29 cellular contexts compared by ENCODE assay signal in genomic region chr11:15613231-15613630, GRCh38.
A peak's percentile ranks its signal among the peaks of the same experiment; 100 is the strongest.
DNase-seq lines count a peak whose midpoint lies in the region; ATAC-seq, FAIRE-seq and TF ChIP-seq lines count a peak whose summit lies in the region.
"Had no signal": no experiment of that assay in that cellular context is flagged by ENCODE, and none has a peak within 500 bp of the region (broad histone marks: within the 10 kb centered on the region; RNA-seq: fewer than 3 reads in every experiment).

No MANE protein-coding gene starts in this region.

- H3K36me3 ChIP-seq in cardiac muscle cell (no peaks in the 10 kb centered on the region), trophoblast cell (ENCODE audit: control insufficient read depth in 1 of 2, insufficient read depth in 2 of 2, low read length in 2 of 2) (no peaks in the 10 kb centered on the region)
- H3K36me3 ChIP-seq: SJCRH30 had no signal

- peaks cover 16% of the 10 kb centered on the region for H3K79me1 ChIP-seq in trophoblast cell (ENCODE audit: low read length)

- no peak overlapping the region for H2AFZ ChIP-seq in trophoblast cell (ENCODE audit: insufficient read depth, low read length, poor library complexity)
- H2AFZ ChIP-seq: PC-9 had no signal

- TF ChIP-seq CTCF in cardiac muscle cell (IDR thresholded peaks at IDR 0.05; ENCODE audit: low read depth, low read length) (no peak), VCaP (conservative IDR thresholded peaks at IDR 0.05) (no peak), fibroblast of the aortic adventitia (IDR thresholded peaks at IDR 0.05; ENCODE audit: insufficient read depth, low read length) (no peak), D721Med (IDR thresholded peaks at IDR 0.05; ENCODE audit: insufficient read depth, missing control alignments) (no peak)

- WGBS in trophoblast cell (ENCODE audit: extremely low coverage, insufficient coverage, insufficient read length), result no CpG with 5 or more reads among the region's 1 CpG

- H3K27ac ChIP-seq in cardiac muscle cell, result peak overlapping the region; percentile 44
- peak overlapping the region; percentile 71 for H3K27ac ChIP-seq in VCaP
- H3K27ac ChIP-seq in trophoblast cell (ENCODE audit: low read depth, low read length), result peak overlapping the region; percentile 16
- H3K27ac ChIP-seq: KMS-11, PC-9, SJCRH30 had no signal

- no peaks in the 10 kb centered on the region for H3K79me2 ChIP-seq in trophoblast cell (ENCODE audit: control insufficient read depth, insufficient read depth, low read length, poor library complexity)

- no peak for ATAC-seq in left cardiac atrium
- no peak for ATAC-seq in activated naive CD4-positive, alpha-beta T cell treated with anti-CD3 and anti-CD28 coated beads, Interleukin-2, amount 50 U/mL, for 72 hours
- ATAC-seq: T-cell had no signal

- no peak overlapping the region for H4K8ac ChIP-seq in trophoblast cell (ENCODE audit: low read depth, low read length)

- no peak overlapping the region for H3K27ac Mint-ChIP-seq in activated naive CD4-positive, alpha-beta T cell treated with anti-CD3 and anti-CD28 coated beads, Interleukin-2, amount 50 U/mL, for 72 hours
- H3K27ac Mint-ChIP-seq: H9, IgD-negative memory B cell, T-cell had no signal

- H2BK120ac ChIP-seq in trophoblast cell (ENCODE audit: insufficient read depth, low read length, poor library complexity), result no peak overlapping the region

- peaks cover 21% of the 10 kb centered on the region for H3K4me1 ChIP-seq in cardiac muscle cell (ENCODE audit: low read depth)
- H3K4me1 ChIP-seq in trophoblast cell (ENCODE audit: control insufficient read depth in 1 of 2, insufficient read depth in 2 of 2, low read length in 2 of 2), result peaks cover 5 to 16% of the 10 kb centered on the region in 2 experiments
- H3K4me1 ChIP-seq: SJCRH30 had no signal

- H3K36me3 Mint-ChIP-seq in activated naive CD4-positive, alpha-beta T cell treated with anti-CD3 and anti-CD28 coated beads, Interleukin-2, amount 50 U/mL, for 72 hours, result no peaks in the 10 kb centered on the region
- H3K36me3 Mint-ChIP-seq: CD4-positive, alpha-beta memory T cell; IgD-negative memory B cell; T-cell had no signal

- intact Hi-C loops in left cardiac atrium (cut with DNase I), result no loop called here

- no peak overlapping the region for H3K4me2 ChIP-seq in trophoblast cell (ENCODE audit: low read length)
- H3K4me2 ChIP-seq: KMS-11, PC-9 had no signal

- H4K12ac ChIP-seq in trophoblast cell (ENCODE audit: low read depth, low read length), result no peak overlapping the region

- H3K4me3 ChIP-seq in cardiac muscle cell (no peak overlapping the region), fibroblast of the aortic adventitia (ENCODE audit: low read depth, low read length) (no peak overlapping the region), trophoblast cell (ENCODE audit: low read depth, low read length) (no peak overlapping the region)
- H3K4me3 ChIP-seq: PC-9, SJCRH30 had no signal

- H3K4ac ChIP-seq in trophoblast cell (ENCODE audit: low read depth, low read length), result no peak overlapping the region

- H3K9me3 Mint-ChIP-seq in activated naive CD4-positive, alpha-beta T cell treated with anti-CD3 and anti-CD28 coated beads, Interleukin-2, amount 50 U/mL, for 72 hours, result no peaks in the 10 kb centered on the region
- H3K9me3 Mint-ChIP-seq: T-cell had no signal

- H2BK5ac ChIP-seq in trophoblast cell (ENCODE audit: low read depth, low read length, poor library complexity), result no peak overlapping the region

- no peak overlapping the region for H3K14ac ChIP-seq in trophoblast cell (ENCODE audit: low read length)

- no peaks in the 10 kb centered on the region for H3K27me3 ChIP-seq in cardiac muscle cell
- no peaks in the 10 kb centered on the region for H3K27me3 ChIP-seq in trophoblast cell (ENCODE audit: insufficient read depth, low read length)

- H3K9me3 ChIP-seq in cardiac muscle cell (ENCODE audit: low read depth) (no peaks in the 10 kb centered on the region), trophoblast cell (ENCODE audit: insufficient read depth, low read depth, low read length) (no peaks in the 10 kb centered on the region)
- H3K9me3 ChIP-seq: SJCRH30 had no signal

- no peak overlapping the region for H2AK5ac ChIP-seq in trophoblast cell (ENCODE audit: low read length)

- no peak overlapping the region for H3K23ac ChIP-seq in trophoblast cell (ENCODE audit: low read length)

- no peak for FAIRE-seq in D721Med (lab: Jason Lieb, UNC)
- FAIRE-seq: G401.6 had no signal

- no peak overlapping the region for H3K18ac ChIP-seq in trophoblast cell (ENCODE audit: low read length)

- no peak overlapping the region for H2BK12ac ChIP-seq in trophoblast cell (ENCODE audit: low read length)

- H3K9ac ChIP-seq in trophoblast cell (ENCODE audit: low read length), result no peak overlapping the region
- H3K9ac ChIP-seq: KMS-11 had no signal

- DNase-seq in cardiac muscle cell (ENCODE audit: low read depth in 1 of 2, low spot score in 1 of 2) (no peak), left cardiac atrium (no peak), fibroblast of the aortic adventitia (ENCODE audit: low read depth) (peak; percentile 8), trophoblast cell (no peak), D721Med (ENCODE audit: insufficient read length, low spot score) (no peak), iPS-NIHi11 (ENCODE audit: low spot score) (no peak)
- no peak for DNase-seq in activated naive CD4-positive, alpha-beta T cell treated with anti-CD3 and anti-CD28 coated beads, Interleukin-2, amount 50 U/mL, for 72 hours (ENCODE audit: low spot score in 2 of 2)
- DNase-seq: C1 segment of cervical spinal cord; CD4-positive, alpha-beta memory T cell; COR-L47; DMS 273 treated with DMSO at 0.1 percent for 48 hours; DND-41; H9; NCI-H1048; NCI-H1417 treated with DMSO at 0.1 percent for 48 hours; NCI-H1694 treated with DMSO at 0.1 percent for 48 hours; NCI-H2081; NCI-H2171 treated with DMSO at 0.1 percent for 48 hours; NCI-H345; NCI-H524; NCI-H748 treated with DMSO at 0.1 percent for 48 hours; NK-92 treated with Interleukin-12 subunit alpha and Interleukin-12 subunit beta, amount 100 ng/mL, for 24 hours; PC-9; SJCRH30; T-cell had no signal

- H4K91ac ChIP-seq in trophoblast cell (ENCODE audit: low read depth, low read length), result peak overlapping the region; percentile 46

Comparison
In these comparisons a context has a peak if more than half of its experiments do, and no peak if none do; other contexts are left out.
1. H3K27ac ChIP-seq: peak in every context shown above with its lines; median percentile 71 in VCaP; 44 in cardiac muscle cell; 16 in trophoblast cell.